ENCODE assay signal across 1 cellular context in the genomic region with DNA sequence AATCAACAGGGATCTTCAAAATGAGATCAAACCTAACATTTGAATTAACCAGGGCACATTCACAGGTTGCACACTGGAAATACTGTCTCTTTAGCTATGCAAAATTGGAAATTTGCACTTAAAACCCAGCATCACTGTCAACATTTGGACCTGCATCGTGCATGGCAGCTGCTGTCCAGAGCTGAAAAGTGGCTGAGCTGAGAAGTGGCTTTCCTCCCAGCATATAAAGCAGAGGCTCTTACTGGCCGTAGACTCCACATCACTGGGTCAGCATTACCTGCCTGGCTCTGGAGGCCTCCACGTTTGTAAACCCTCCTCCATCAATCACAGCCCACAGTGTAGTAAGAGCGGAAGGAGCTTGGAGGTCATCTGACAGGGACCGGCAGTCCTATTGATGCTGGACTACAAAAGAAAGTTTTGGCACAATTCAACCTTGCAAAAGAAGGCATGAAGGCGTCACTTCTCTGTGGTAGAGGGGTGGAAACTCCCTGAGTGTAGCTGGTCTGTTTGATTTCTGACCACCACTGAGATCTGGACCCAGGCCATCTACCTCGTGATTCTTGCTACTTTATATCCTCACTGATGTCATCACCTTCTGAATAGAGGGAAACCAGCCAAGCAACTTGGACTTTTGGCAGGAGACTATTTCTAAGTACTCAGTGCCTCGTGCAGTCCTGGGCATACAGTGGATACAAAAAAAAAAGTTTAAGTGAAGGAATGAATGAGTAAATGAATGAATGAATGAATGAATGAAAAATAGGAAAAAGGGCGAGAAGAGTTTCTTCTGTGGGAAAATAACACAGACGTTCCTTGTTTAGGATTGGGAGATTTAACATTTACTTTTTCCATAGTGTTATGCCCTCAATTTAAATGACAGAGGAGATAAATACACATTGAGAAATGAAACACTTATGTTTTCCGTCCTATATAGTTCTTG.
A peak's percentile ranks its signal among the peaks of the same experiment; 100 is the strongest.
TF ChIP-seq lines count a peak whose summit lies in the region.

No MANE protein-coding gene starts in this region.

TF ChIP-seq in SK-N-SH, 30 proteins besides CTCF, POLR2A, EP300 and RAD21:
- TF ChIP-seq, protein P1, sequence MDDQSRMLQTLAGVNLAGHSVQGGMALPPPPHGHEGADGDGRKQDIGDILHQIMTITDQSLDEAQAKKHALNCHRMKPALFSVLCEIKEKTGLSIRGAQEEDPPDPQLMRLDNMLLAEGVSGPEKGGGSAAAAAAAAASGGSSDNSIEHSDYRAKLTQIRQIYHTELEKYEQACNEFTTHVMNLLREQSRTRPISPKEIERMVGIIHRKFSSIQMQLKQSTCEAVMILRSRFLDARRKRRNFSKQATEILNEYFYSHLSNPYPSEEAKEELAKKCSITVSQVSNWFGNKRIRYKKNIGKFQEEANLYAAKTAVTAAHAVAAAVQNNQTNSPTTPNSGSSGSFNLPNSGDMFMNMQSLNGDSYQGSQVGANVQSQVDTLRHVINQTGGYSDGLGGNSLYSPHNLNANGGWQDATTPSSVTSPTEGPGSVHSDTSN (IDR thresholded peaks at IDR 0.05), result no peak
- TF ChIP-seq RCOR1 (IDR thresholded peaks at IDR 0.05; ENCODE audit: low read length) (no peak), GABPA (IDR thresholded peaks at IDR 0.05; ENCODE audit: low read depth) (no peak), NRF1 (IDR thresholded peaks at IDR 0.05; ENCODE audit: low read depth, low read length) (no peak), MXI1 (IDR thresholded peaks at IDR 0.05; ENCODE audit: low read depth, low read length) (no peak), POLR2AphosphoS5 (IDR thresholded peaks at IDR 0.05; ENCODE audit: low read depth, low read length) (no peak)
- TF ChIP-seq, protein P2, sequence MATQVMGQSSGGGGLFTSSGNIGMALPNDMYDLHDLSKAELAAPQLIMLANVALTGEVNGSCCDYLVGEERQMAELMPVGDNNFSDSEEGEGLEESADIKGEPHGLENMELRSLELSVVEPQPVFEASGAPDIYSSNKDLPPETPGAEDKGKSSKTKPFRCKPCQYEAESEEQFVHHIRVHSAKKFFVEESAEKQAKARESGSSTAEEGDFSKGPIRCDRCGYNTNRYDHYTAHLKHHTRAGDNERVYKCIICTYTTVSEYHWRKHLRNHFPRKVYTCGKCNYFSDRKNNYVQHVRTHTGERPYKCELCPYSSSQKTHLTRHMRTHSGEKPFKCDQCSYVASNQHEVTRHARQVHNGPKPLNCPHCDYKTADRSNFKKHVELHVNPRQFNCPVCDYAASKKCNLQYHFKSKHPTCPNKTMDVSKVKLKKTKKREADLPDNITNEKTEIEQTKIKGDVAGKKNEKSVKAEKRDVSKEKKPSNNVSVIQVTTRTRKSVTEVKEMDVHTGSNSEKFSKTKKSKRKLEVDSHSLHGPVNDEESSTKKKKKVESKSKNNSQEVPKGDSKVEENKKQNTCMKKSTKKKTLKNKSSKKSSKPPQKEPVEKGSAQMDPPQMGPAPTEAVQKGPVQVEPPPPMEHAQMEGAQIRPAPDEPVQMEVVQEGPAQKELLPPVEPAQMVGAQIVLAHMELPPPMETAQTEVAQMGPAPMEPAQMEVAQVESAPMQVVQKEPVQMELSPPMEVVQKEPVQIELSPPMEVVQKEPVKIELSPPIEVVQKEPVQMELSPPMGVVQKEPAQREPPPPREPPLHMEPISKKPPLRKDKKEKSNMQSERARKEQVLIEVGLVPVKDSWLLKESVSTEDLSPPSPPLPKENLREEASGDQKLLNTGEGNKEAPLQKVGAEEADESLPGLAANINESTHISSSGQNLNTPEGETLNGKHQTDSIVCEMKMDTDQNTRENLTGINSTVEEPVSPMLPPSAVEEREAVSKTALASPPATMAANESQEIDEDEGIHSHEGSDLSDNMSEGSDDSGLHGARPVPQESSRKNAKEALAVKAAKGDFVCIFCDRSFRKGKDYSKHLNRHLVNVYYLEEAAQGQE (IDR thresholded peaks at IDR 0.05; ENCODE audit: low read depth, low read length), result peak; percentile 23; the same call in 1 of the 2 replicates
TF ChIP-seq in SK-N-SH: peak in this region for 1.
